In the genomic region with DNA sequence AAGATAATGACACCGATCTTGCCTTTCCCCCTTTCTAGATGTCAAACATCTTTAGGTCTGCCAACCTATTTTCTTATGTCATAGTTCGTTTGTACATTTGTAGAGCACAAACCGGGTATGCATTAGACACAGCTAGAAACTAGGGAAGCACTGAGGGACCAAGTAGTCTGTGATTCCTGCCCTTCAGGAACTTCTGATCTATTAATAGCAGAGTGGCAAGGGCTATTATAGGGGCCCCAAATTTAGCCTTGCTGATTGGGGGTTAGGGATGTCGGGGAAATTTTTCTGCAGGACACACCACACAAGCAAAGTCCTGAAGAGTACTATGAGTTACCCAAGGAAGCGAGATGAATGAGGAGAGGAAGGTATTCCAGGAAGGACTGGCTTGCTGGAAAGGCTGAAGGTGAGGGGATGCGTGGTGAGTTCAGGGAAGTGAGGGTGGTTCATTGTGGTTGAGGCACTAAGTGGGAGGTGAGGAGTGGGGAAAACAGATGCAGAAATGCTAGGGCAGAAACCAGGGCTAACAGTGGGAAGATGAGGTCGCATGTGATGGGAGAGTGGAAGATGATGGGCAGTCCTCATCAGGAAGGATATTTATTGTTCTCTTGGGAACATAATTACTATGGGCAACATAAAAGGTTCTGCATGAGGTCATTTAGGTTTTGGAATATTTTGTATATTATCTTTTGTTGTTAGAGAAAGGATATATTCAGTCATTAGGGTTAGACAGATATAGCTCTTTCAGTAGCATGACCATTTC, we compare ENCODE assay signal across 1 cellular context.
TF ChIP-seq lines count a peak whose summit lies in the region.

No MANE protein-coding gene starts in this region.

TF ChIP-seq in GM23338, 12 proteins besides CTCF, POLR2A, EP300 and RAD21 (continued from another document):
- TF ChIP-seq, protein P1, sequence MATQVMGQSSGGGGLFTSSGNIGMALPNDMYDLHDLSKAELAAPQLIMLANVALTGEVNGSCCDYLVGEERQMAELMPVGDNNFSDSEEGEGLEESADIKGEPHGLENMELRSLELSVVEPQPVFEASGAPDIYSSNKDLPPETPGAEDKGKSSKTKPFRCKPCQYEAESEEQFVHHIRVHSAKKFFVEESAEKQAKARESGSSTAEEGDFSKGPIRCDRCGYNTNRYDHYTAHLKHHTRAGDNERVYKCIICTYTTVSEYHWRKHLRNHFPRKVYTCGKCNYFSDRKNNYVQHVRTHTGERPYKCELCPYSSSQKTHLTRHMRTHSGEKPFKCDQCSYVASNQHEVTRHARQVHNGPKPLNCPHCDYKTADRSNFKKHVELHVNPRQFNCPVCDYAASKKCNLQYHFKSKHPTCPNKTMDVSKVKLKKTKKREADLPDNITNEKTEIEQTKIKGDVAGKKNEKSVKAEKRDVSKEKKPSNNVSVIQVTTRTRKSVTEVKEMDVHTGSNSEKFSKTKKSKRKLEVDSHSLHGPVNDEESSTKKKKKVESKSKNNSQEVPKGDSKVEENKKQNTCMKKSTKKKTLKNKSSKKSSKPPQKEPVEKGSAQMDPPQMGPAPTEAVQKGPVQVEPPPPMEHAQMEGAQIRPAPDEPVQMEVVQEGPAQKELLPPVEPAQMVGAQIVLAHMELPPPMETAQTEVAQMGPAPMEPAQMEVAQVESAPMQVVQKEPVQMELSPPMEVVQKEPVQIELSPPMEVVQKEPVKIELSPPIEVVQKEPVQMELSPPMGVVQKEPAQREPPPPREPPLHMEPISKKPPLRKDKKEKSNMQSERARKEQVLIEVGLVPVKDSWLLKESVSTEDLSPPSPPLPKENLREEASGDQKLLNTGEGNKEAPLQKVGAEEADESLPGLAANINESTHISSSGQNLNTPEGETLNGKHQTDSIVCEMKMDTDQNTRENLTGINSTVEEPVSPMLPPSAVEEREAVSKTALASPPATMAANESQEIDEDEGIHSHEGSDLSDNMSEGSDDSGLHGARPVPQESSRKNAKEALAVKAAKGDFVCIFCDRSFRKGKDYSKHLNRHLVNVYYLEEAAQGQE (IDR thresholded peaks at IDR 0.05; ENCODE audit: unreplicated experiment), result no peak
- TF ChIP-seq CREB1 (CRISPR knock-in tag; IDR thresholded peaks at IDR 0.05; ENCODE audit: low read depth) (no peak), EZH2phosphoT487 (IDR thresholded peaks at IDR 0.05; ENCODE audit: unreplicated experiment) (no peak), STAT1 (IDR thresholded peaks at IDR 0.05; ENCODE audit: unreplicated experiment) (no peak), JUNB (IDR thresholded peaks at IDR 0.05; ENCODE audit: unreplicated experiment) (no peak), NANOG (IDR thresholded peaks at IDR 0.05; ENCODE audit: borderline replicate concordance) (no peak), ZNF114 (CRISPR knock-in tag; IDR thresholded peaks at IDR 0.05) (no peak)
- TF ChIP-seq, protein P2, sequence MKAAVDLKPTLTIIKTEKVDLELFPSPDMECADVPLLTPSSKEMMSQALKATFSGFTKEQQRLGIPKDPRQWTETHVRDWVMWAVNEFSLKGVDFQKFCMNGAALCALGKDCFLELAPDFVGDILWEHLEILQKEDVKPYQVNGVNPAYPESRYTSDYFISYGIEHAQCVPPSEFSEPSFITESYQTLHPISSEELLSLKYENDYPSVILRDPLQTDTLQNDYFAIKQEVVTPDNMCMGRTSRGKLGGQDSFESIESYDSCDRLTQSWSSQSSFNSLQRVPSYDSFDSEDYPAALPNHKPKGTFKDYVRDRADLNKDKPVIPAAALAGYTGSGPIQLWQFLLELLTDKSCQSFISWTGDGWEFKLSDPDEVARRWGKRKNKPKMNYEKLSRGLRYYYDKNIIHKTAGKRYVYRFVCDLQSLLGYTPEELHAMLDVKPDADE (IDR thresholded peaks at IDR 0.05), result no peak
